Comparison of ENCODE assay signal across 1 cellular context in the genomic region with DNA sequence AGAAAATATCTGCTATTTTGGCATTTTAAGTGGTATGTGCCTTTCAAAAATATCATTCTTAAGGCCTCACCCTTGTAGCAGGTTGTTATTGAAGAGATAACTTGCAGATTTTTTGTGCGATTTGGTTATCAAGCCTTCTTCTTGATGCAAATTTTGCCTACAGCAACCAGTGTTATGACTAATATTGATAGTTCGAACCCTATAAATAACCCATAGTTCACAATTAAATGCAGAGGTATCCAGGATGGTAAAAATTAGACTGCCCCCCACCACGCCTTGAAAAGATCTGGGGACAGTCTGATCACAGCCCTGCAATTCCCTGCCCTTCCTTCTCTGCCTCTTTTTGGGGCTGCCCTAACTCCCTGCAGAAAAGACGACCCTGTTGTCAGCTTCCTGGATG.
TF ChIP-seq lines count a peak whose summit lies in the region.

No MANE protein-coding gene starts in this region.

TF ChIP-seq in GM12878, 131 proteins besides CTCF, POLR2A, EP300 and RAD21 (continued from another document and continues in another):
- TF ChIP-seq, protein P1, sequence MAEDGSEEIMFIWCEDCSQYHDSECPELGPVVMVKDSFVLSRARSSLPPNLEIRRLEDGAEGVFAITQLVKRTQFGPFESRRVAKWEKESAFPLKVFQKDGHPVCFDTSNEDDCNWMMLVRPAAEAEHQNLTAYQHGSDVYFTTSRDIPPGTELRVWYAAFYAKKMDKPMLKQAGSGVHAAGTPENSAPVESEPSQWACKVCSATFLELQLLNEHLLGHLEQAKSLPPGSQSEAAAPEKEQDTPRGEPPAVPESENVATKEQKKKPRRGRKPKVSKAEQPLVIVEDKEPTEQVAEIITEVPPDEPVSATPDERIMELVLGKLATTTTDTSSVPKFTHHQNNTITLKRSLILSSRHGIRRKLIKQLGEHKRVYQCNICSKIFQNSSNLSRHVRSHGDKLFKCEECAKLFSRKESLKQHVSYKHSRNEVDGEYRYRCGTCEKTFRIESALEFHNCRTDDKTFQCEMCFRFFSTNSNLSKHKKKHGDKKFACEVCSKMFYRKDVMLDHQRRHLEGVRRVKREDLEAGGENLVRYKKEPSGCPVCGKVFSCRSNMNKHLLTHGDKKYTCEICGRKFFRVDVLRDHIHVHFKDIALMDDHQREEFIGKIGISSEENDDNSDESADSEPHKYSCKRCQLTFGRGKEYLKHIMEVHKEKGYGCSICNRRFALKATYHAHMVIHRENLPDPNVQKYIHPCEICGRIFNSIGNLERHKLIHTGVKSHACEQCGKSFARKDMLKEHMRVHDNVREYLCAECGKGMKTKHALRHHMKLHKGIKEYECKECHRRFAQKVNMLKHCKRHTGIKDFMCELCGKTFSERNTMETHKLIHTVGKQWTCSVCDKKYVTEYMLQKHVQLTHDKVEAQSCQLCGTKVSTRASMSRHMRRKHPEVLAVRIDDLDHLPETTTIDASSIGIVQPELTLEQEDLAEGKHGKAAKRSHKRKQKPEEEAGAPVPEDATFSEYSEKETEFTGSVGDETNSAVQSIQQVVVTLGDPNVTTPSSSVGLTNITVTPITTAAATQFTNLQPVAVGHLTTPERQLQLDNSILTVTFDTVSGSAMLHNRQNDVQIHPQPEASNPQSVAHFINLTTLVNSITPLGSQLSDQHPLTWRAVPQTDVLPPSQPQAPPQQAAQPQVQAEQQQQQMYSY (CRISPR knock-in tag; IDR thresholded peaks at IDR 0.05) = no peak
- TF ChIP-seq ZNF592 (IDR thresholded peaks at IDR 0.05) = no peak
- TF ChIP-seq MYB (IDR thresholded peaks at IDR 0.05; ENCODE audit: borderline replicate concordance, low read depth, low read length) = no peak
- TF ChIP-seq, protein P2, sequence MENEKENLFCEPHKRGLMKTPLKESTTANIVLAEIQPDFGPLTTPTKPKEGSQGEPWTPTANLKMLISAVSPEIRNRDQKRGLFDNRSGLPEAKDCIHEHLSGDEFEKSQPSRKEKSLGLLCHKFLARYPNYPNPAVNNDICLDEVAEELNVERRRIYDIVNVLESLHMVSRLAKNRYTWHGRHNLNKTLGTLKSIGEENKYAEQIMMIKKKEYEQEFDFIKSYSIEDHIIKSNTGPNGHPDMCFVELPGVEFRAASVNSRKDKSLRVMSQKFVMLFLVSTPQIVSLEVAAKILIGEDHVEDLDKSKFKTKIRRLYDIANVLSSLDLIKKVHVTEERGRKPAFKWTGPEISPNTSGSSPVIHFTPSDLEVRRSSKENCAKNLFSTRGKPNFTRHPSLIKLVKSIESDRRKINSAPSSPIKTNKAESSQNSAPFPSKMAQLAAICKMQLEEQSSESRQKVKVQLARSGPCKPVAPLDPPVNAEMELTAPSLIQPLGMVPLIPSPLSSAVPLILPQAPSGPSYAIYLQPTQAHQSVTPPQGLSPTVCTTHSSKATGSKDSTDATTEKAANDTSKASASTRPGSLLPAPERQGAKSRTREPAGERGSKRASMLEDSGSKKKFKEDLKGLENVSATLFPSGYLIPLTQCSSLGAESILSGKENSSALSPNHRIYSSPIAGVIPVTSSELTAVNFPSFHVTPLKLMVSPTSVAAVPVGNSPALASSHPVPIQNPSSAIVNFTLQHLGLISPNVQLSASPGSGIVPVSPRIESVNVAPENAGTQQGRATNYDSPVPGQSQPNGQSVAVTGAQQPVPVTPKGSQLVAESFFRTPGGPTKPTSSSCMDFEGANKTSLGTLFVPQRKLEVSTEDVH (IDR thresholded peaks at IDR 0.05; ENCODE audit: low read depth, partially characterized antibody) = no peak
- no peak for TF ChIP-seq PKNOX1 (IDR thresholded peaks at IDR 0.05)
- TF ChIP-seq HSF1 (IDR thresholded peaks at IDR 0.05; ENCODE audit: low read depth, low read length) = no peak
- TF ChIP-seq ZBTB40 (IDR thresholded peaks at IDR 0.05; ENCODE audit: borderline replicate concordance) = no peak
- no peak for TF ChIP-seq SMAD1 (IDR thresholded peaks at IDR 0.05; ENCODE audit: low read depth, partially characterized antibody)
- TF ChIP-seq ATF3 (IDR thresholded peaks at IDR 0.05; ENCODE audit: borderline replicate concordance, extremely low read depth, low read depth, low read length) = no peak
- TF ChIP-seq STAT1 (conservative IDR thresholded peaks at IDR 0.05) = no peak
- no peak for TF ChIP-seq NRF1 (conservative IDR thresholded peaks at IDR 0.05; ENCODE audit: low read depth, low read length)
- TF ChIP-seq BCL11A (IDR thresholded peaks at IDR 0.05; ENCODE audit: low read depth, low read length) = peak; percentile 45; the same call in 1 of the 2 replicates
- TF ChIP-seq MEF2B (IDR thresholded peaks at IDR 0.05; ENCODE audit: partially characterized antibody, poor library complexity, severe bottlenecking) = peak; percentile 44
- no peak for TF ChIP-seq PBX3 (IDR thresholded peaks at IDR 0.05; ENCODE audit: insufficient replicate concordance, low read depth, low read length)
- TF ChIP-seq MTA2 (IDR thresholded peaks at IDR 0.05; ENCODE audit: low read depth) = no peak
- TF ChIP-seq SKIL (IDR thresholded peaks at IDR 0.05; ENCODE audit: low read depth, poor library complexity, severe bottlenecking) = no peak
- TF ChIP-seq POU2F2 (IDR thresholded peaks at IDR 0.05; ENCODE audit: borderline replicate concordance, low read depth, low read length) = peak; percentile 80; the same call in 1 of the 3 replicates
- no peak for TF ChIP-seq JUND (IDR thresholded peaks at IDR 0.05; ENCODE audit: low read depth, low read length)
- no peak for TF ChIP-seq HDAC2 (IDR thresholded peaks at IDR 0.05)
- TF ChIP-seq NR2C1 (IDR thresholded peaks at IDR 0.05) = no peak
- TF ChIP-seq ASH2L (IDR thresholded peaks at IDR 0.05; ENCODE audit: borderline replicate concordance, low read depth) = no peak
- TF ChIP-seq ZBED1 (IDR thresholded peaks at IDR 0.05; ENCODE audit: borderline replicate concordance) = no peak
- TF ChIP-seq CHD4 (IDR thresholded peaks at IDR 0.05) = no peak
- no peak for TF ChIP-seq SUPT20H (IDR thresholded peaks at IDR 0.05; ENCODE audit: borderline replicate concordance, control insufficient read depth, low read depth, low read length)
- TF ChIP-seq ETV6 (conservative IDR thresholded peaks at IDR 0.05 in 1 of 2, IDR thresholded peaks at IDR 0.05 in 1 of 2; ENCODE audit: borderline replicate concordance in 1 of 2, low read depth in 1 of 2) = no peak
- TF ChIP-seq FOXM1 (IDR thresholded peaks at IDR 0.05; ENCODE audit: low read depth, low read length) = 0 out of 2 replicates have a peak, but pooled peaks have one; percentile 20
- no peak for TF ChIP-seq ZNF384 (IDR thresholded peaks at IDR 0.05; ENCODE audit: borderline replicate concordance, low read depth, low read length)
- no peak for TF ChIP-seq MXI1 (IDR thresholded peaks at IDR 0.05; ENCODE audit: low read depth, low read length)
